22 cellular contexts compared by ENCODE assay signal in the genomic region with DNA sequence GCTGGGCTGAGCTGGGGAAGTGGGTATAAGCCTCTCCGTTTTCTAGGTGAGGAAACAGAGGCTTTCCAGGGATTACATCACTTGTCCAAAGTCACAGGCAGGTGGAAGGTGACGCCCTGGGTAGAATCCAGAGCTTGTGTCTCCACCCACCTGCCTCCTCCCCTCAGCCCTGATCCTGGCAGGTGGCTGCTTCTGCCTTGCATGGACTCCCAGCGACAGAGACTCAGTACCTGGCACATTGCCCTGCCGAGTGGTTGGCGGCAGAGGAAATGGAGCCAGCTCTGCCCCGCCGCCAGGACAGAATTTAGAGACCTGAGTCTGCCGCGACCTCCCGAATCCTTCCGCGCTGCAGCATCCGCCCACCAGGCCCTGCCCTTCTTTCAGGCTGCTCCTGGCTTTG. TPM values are rescaled to one million over a fixed set of nuclear protein-coding genes. Genes with fewer than 3 reads are reported as not detected.
DNase-seq lines count a peak whose midpoint lies in the region; ATAC-seq and TF ChIP-seq lines count a peak whose summit lies in the region.
"Had no signal": no experiment of that assay in that cellular context is flagged by ENCODE, and none has a peak within 500 bp of the region (broad histone marks: within the 10 kb centered on the region; RNA-seq: fewer than 3 reads in every experiment).

No MANE protein-coding gene starts in this region.

- no peak for TF ChIP-seq POLR2A in spleen (IDR thresholded peaks at IDR 0.05)

- H3K4me3 Mint-ChIP-seq in MCF 10A (ENCODE audit: unreplicated experiment) (no peak overlapping the region), WTC11 (no peak overlapping the region)
- H3K4me3 Mint-ChIP-seq: activated CD8-positive, alpha-beta T cell treated with anti-CD3 and anti-CD28 coated beads, Interleukin-2, amount 10 ng/mL, durations not matched to agents 7 days and 5 days; activated naive CD8-positive, alpha-beta T cell treated with anti-CD3 and anti-CD28 coated beads, Interleukin-2, amount 10 ng/mL, durations not matched to agents 7 days and 5 days; activated T-helper 1 cell treated with anti-CD3 and anti-CD28 coated beads, Interleukin-12 subunit alpha, Interleukin-12 subunit beta, Interleukin-2, Interleukin-4 antibody, amounts not matched to agents 30 ng/mL and 10 ng/mL and 1 ng/mL, durations not matched to agents 14 hours and 24 hours and 36 hours; GM23338; neural crest cell had no signal

- POLR2A ChIA-PET in MCF 10A (lab: Yijun Ruan, JAX) = interaction anchor here (0.6 to 1.1 kb wide), 2 partner anchors 16 to 283 kb away, joined by 3 to 4 read pairs; no protein-coding TSS in a partner anchor
- POLR2A ChIA-PET in WTC11 (lab: Charles Lee) = no interaction called here

- H3K9me3 ChIP-seq in mammary epithelial cell (replicated peaks; ENCODE audit: insufficient read depth, low read length) (no peaks in the 10 kb centered on the region), spleen (no peaks in the 10 kb centered on the region)
- H3K9me3 ChIP-seq: heart left ventricle, stomach, vagina had no signal

- dilution Hi-C loops in mammary epithelial cell (cut with HindIII; ENCODE audit: low sequenced_read_pairs) = no loop called here

- CTCF ChIA-PET in MCF 10A (lab: Yijun Ruan, JAX) (interaction anchor here (1.0 to 5.8 kb wide), 3 partner anchors 231 to 573 kb away, joined by 3 to 76 read pairs (median 34); no protein-coding TSS in a partner anchor), mammary epithelial cell (lab: Charles Lee; ENCODE audit: low non-redundant PET) (no interaction called here), WTC11 (lab: Charles Lee) (interaction anchor here (0.7 to 5.5 kb wide), 11 partner anchors 36 to 538 kb away, joined by 3 to 52 read pairs (median 3); no protein-coding TSS in a partner anchor)

- H3K27ac ChIP-seq in mammary epithelial cell (ENCODE audit: insufficient read depth, low read depth, low read length) (no peak overlapping the region), spleen (no peak overlapping the region)
- H3K27ac ChIP-seq: heart left ventricle, stomach, vagina had no signal

- in situ Hi-C loops in mammary epithelial cell (cut with MboI; ENCODE audit: low sequenced_read_pairs in 2 of 2) = loop anchor here in 1 of 2 donors (25.0 kb wide), 2 partner anchors 241 to 566 kb away; a partner anchor contains a TSS

- no peaks in the 10 kb centered on the region for H3K27me3 ChIP-seq in mammary epithelial cell (ENCODE audit: insufficient read depth, low read length)
- H3K27me3 ChIP-seq in spleen (replicated peaks in 1 of 7) = peaks cover 0 to 10% (median 0%) of the 10 kb centered on the region in 7 donors
- H3K27me3 ChIP-seq: vagina had no signal

- no peak overlapping the region for H2AFZ ChIP-seq in mammary epithelial cell (ENCODE audit: low read depth, low read length)
- H2AFZ ChIP-seq: GM23338 had no signal

- 75% methylated on average over 11 of the region's 13 CpGs for WGBS in mammary epithelial cell (ENCODE audit: low coverage, missing lambda C conversion rate)
- 59 to 93% (median 73%) methylated on average over 12 to 13 of the region's 13 CpGs for WGBS in spleen, 5 donors

- DNase-seq in MCF 10A (ENCODE audit: unreplicated experiment) (peak; percentile 11), mammary epithelial cell (no peak), NCI-H2171 treated with DMSO at 0.1 percent for 48 hours (lab: John Stamatoyannopoulos, UW) (peak; percentile 83), WTC11 (ENCODE audit: low spot score) (no peak), spleen (no peak), posterior vena cava (ENCODE audit: low spot score) (no peak), T-helper 1 cell (no peak), left cardiac atrium (no peak)
- DNase-seq: activated CD8-positive, alpha-beta T cell treated with anti-CD3 and anti-CD28 coated beads, Interleukin-2, amount 10 ng/mL, durations not matched to agents 7 days and 5 days; activated naive CD8-positive, alpha-beta T cell treated with anti-CD3 and anti-CD28 coated beads, Interleukin-2, amount 10 ng/mL, durations not matched to agents 7 days and 5 days; effector CD4-positive, alpha-beta T cell; heart left ventricle; KG1; NCI-H187 treated with DMSO at 0.1 percent for 48 hours; stomach had no signal

- no peaks in the 10 kb centered on the region for H3K36me3 ChIP-seq in mammary epithelial cell (ENCODE audit: insufficient read depth, low read length)
- H3K36me3 ChIP-seq in spleen = no peaks in the 10 kb centered on the region
- H3K36me3 ChIP-seq: heart left ventricle, stomach, vagina had no signal

- peaks cover 20% of the 10 kb centered on the region for H3K4me1 Mint-ChIP-seq in MCF 10A (ENCODE audit: insufficient read depth, unreplicated experiment)
- H3K4me1 Mint-ChIP-seq in WTC11 = peaks cover 9% of the 10 kb centered on the region; the same call in 1 of the 2 replicates
- H3K4me1 Mint-ChIP-seq: activated naive CD8-positive, alpha-beta T cell treated with anti-CD3 and anti-CD28 coated beads, Interleukin-2, amount 10 ng/mL, durations not matched to agents 7 days and 5 days had no signal

- no peaks in the 10 kb centered on the region for H4K20me1 ChIP-seq in mammary epithelial cell (ENCODE audit: insufficient read depth, low read length)

- H3K27me3 Mint-ChIP-seq in MCF 10A (ENCODE audit: insufficient read depth, unreplicated experiment) (no peaks in the 10 kb centered on the region), WTC11 (ENCODE audit: low read depth) (no peaks in the 10 kb centered on the region; the same call in 1 of the 2 replicates)
- H3K27me3 Mint-ChIP-seq: activated naive CD8-positive, alpha-beta T cell treated with anti-CD3 and anti-CD28 coated beads, Interleukin-2, amount 10 ng/mL, durations not matched to agents 7 days and 5 days had no signal

- H3K4me2 ChIP-seq in mammary epithelial cell (ENCODE audit: insufficient read depth, low read depth, low read length) = no peak overlapping the region
- H3K4me2 ChIP-seq: GM23338 had no signal

- H3K27ac Mint-ChIP-seq in MCF 10A (ENCODE audit: low read depth, unreplicated experiment) (no peak overlapping the region), WTC11 (no peak overlapping the region)
- H3K27ac Mint-ChIP-seq: activated CD8-positive, alpha-beta T cell treated with anti-CD3 and anti-CD28 coated beads, Interleukin-2, amount 10 ng/mL, durations not matched to agents 7 days and 5 days; activated naive CD8-positive, alpha-beta T cell treated with anti-CD3 and anti-CD28 coated beads, Interleukin-2, amount 10 ng/mL, durations not matched to agents 7 days and 5 days; activated T-helper 1 cell treated with anti-CD3 and anti-CD28 coated beads, Interleukin-12 subunit alpha, Interleukin-12 subunit beta, Interleukin-2, Interleukin-4 antibody, amounts not matched to agents 30 ng/mL and 10 ng/mL and 1 ng/mL, durations not matched to agents 14 hours and 24 hours and 36 hours; GM23338 had no signal

- no peaks in the 10 kb centered on the region for H3K36me3 Mint-ChIP-seq in MCF 10A (ENCODE audit: insufficient read depth, unreplicated experiment)
- no peaks in the 10 kb centered on the region for H3K36me3 Mint-ChIP-seq in WTC11
- H3K36me3 Mint-ChIP-seq: activated naive CD8-positive, alpha-beta T cell treated with anti-CD3 and anti-CD28 coated beads, Interleukin-2, amount 10 ng/mL, durations not matched to agents 7 days and 5 days had no signal

- H3K79me2 ChIP-seq in mammary epithelial cell (ENCODE audit: insufficient read depth, low read length) = no peaks in the 10 kb centered on the region

- H3K4me1 ChIP-seq in mammary epithelial cell (ENCODE audit: insufficient read depth, low read length) = peaks cover 16% of the 10 kb centered on the region
- peaks cover 0 to 20% (median 4%) of the 10 kb centered on the region in 6 donors for H3K4me1 ChIP-seq in spleen
- H3K4me1 ChIP-seq: vagina had no signal

- intact Hi-C loops in MCF 10A (cut with micrococcal nuclease) (no loop called here), mammary epithelial cell (cut with micrococcal nuclease) (no loop called here), spleen (cut with DNase I; ENCODE audit: low total_unique reads) (no loop called here), posterior vena cava (cut with DNase I) (loop anchor here in 1 of 2 donors (5.0 kb wide), 1 partner anchor 231 kb away; no protein-coding TSS in a partner anchor), left cardiac atrium (cut with DNase I) (loop anchor here in 1 of 2 donors (10.0 kb wide), 1 partner anchor 563 kb away; a partner anchor contains a TSS)

- ATAC-seq in WTC11 (no peak), left cardiac atrium (no peak)
- ATAC-seq: activated CD8-positive, alpha-beta T cell treated with anti-CD3 and anti-CD28 coated beads, Interleukin-2, amount 10 ng/mL, durations not matched to agents 7 days and 5 days; GM12878; GM23338; heart left ventricle had no signal

- BruUV-seq in MCF 10A (replicated peaks; lab: Mats Ljungman, UMichigan) (no TSS peak), mammary epithelial cell (replicated peaks; lab: Mats Ljungman, UMichigan) (no TSS peak)

- no peak overlapping the region for H3K9ac ChIP-seq in mammary epithelial cell (ENCODE audit: insufficient read depth, low read length)

- H3K4me3 ChIP-seq in mammary epithelial cell (replicated peaks in 1 of 3; ENCODE audit: insufficient read depth in 1 of 3, low read depth in 2 of 3, low read length in 3 of 3) = no peak overlapping the region
- H3K4me3 ChIP-seq in spleen = no peak overlapping the region
- H3K4me3 ChIP-seq: GM12878, GM23338, heart left ventricle, stomach, vagina had no signal

- TF ChIP-seq CTCF in MCF 10A (IDR thresholded peaks at IDR 0.05; ENCODE audit: unreplicated experiment) (no peak), mammary epithelial cell (conservative IDR thresholded peaks at IDR 0.05 in 1 of 2, IDR thresholded peaks at IDR 0.05 in 1 of 2; ENCODE audit: extremely low read depth in 1 of 2, insufficient read depth in 1 of 2, low read depth in 1 of 2, low read length in 2 of 2) (no peak), WTC11 (IDR thresholded peaks at IDR 0.05) (no peak), spleen (IDR thresholded peaks at IDR 0.05 in 8 of 11, conservative IDR thresholded peaks at IDR 0.05 in 3 of 11) (no peak)

- H3K9me3 Mint-ChIP-seq in MCF 10A (ENCODE audit: unreplicated experiment) (no peaks in the 10 kb centered on the region), WTC11 (peaks cover 7% of the 10 kb centered on the region; the same call in 1 of the 2 replicates)
- H3K9me3 Mint-ChIP-seq: activated naive CD8-positive, alpha-beta T cell treated with anti-CD3 and anti-CD28 coated beads, Interleukin-2, amount 10 ng/mL, durations not matched to agents 7 days and 5 days; activated T-helper 1 cell treated with anti-CD3 and anti-CD28 coated beads, Interleukin-12 subunit alpha, Interleukin-12 subunit beta, Interleukin-2, Interleukin-4 antibody, amounts not matched to agents 30 ng/mL and 10 ng/mL and 1 ng/mL, durations not matched to agents 14 hours and 24 hours and 36 hours; GM23338; neural crest cell had no signal

RNA-seq across cellular contexts. Expression of a gene that starts 2.1 kb away (rescaled TPM):
- total RNA-seq in MCF 10A (2022) = not detected in 2 replicates
- total RNA-seq in mammary epithelial cell = not detected
- not detected for polyA plus RNA-seq in mammary epithelial cell
- polyA minus RNA-seq in mammary epithelial cell = not detected
- total RNA-seq in WTC11 (2021) = not detected in 3 replicates
- total RNA-seq in spleen = not detected
- polyA plus RNA-seq in spleen = not detected
- total RNA-seq in posterior vena cava = not detected
- total RNA-seq in left cardiac atrium = not detected
- total RNA-seq: activated CD8-positive, alpha-beta T cell treated with anti-CD3 and anti-CD28 coated beads, Interleukin-2, amount 10 ng/mL, durations not matched to agents 7 days and 5 days; activated naive CD8-positive, alpha-beta T cell treated with anti-CD3 and anti-CD28 coated beads, Interleukin-2, amount 10 ng/mL, durations not matched to agents 7 days and 5 days; activated T-helper 1 cell treated with anti-CD3 and anti-CD28 coated beads, Interleukin-12 subunit alpha, Interleukin-12 subunit beta, Interleukin-2, Interleukin-4 antibody, amounts not matched to agents 30 ng/mL and 10 ng/mL and 1 ng/mL, durations not matched to agents 14 hours and 24 hours and 36 hours; bronchial epithelial cell; GM12878; GM23338; heart left ventricle; neural crest cell; OCI-LY7; stomach; vagina had no signal
- polyA plus RNA-seq: GM12878, GM23338, heart left ventricle, stomach had no signal

RNA-seq across cellular contexts. Expression of a gene that starts 39.1 kb away (rescaled TPM):
- 11.6 and 12.0 TPM in 2 replicates for total RNA-seq in MCF 10A (2022)
- 10 to 100 TPM in 1 of 2 donors, 1 to 10 TPM in 1; 3.3 to 11.5 TPM for total RNA-seq in mammary epithelial cell
- polyA plus RNA-seq in mammary epithelial cell = 2.2 TPM
- 0.62 TPM for polyA minus RNA-seq in mammary epithelial cell
- 16.1 to 19.4 TPM (median 16.4 TPM) in 3 replicates for total RNA-seq in WTC11 (2021)
- 10 to 100 TPM in 3 of 7 donors, 1 to 10 TPM in 4; 5.1 to 14.0 (median 8.4) TPM for total RNA-seq in spleen
- polyA plus RNA-seq in spleen = 1 to 10 TPM; 1.5 to 2.8 (median 2.8) TPM
- total RNA-seq in posterior vena cava = 1 to 10 TPM; 8.1 to 9.4 TPM
- 1 to 10 TPM; 4.6 to 6.9 TPM for total RNA-seq in left cardiac atrium

RNA-seq across cellular contexts. Expression of a gene that starts 58.1 kb away (rescaled TPM):
- total RNA-seq in MCF 10A (2022) (not detected in 2 replicates), mammary epithelial cell (not detected), WTC11 (2021) (1.2 to 2.6 TPM (median 1.9 TPM) in 3 replicates), spleen (1 to 10 TPM in 2 of 7 donors, not detected in 5; 1.6 to 1.9 TPM), posterior vena cava (1,000 to 10,000 TPM in 1 of 2 donors, 100 to 1,000 TPM in 1; 310 to 2,023 TPM), left cardiac atrium (1,000 to 10,000 TPM in 1 of 2 donors, 100 to 1,000 TPM in 1; 376 to 1,124 TPM)
- polyA plus RNA-seq in mammary epithelial cell (0.10 TPM), spleen (10 to 100 TPM in 1 of 3 donors, 1 to 10 TPM in 1, under 1 TPM in 1; 0.26 to 17.8 (median 4.3) TPM)
- polyA minus RNA-seq in mammary epithelial cell = not detected
- total RNA-seq: activated CD8-positive, alpha-beta T cell treated with anti-CD3 and anti-CD28 coated beads, Interleukin-2, amount 10 ng/mL, durations not matched to agents 7 days and 5 days; activated naive CD8-positive, alpha-beta T cell treated with anti-CD3 and anti-CD28 coated beads, Interleukin-2, amount 10 ng/mL, durations not matched to agents 7 days and 5 days; activated T-helper 1 cell treated with anti-CD3 and anti-CD28 coated beads, Interleukin-12 subunit alpha, Interleukin-12 subunit beta, Interleukin-2, Interleukin-4 antibody, amounts not matched to agents 30 ng/mL and 10 ng/mL and 1 ng/mL, durations not matched to agents 14 hours and 24 hours and 36 hours; bronchial epithelial cell; GM23338; neural crest cell; OCI-LY7 had no signal
- polyA plus RNA-seq: GM12878 had no signal

Comparison
In these comparisons a context has a peak if more than half of its experiments do, and no peak if none do; other contexts are left out.
1. DNase-seq: peak in MCF 10A (single experiment) and NCI-H2171 treated with DMSO at 0.1 percent for 48 hours (single experiment); none in mammary epithelial cell (single experiment), WTC11 (single experiment), spleen (single experiment), posterior vena cava (single experiment), T-helper 1 cell (0 of 5) and left cardiac atrium (single experiment).
2. RNA of a gene that starts 58.1 kb away (total RNA-seq): 310 to 2,023 TPM in posterior vena cava and 376 to 1,124 TPM in left cardiac atrium; 1.2 to 2.6 TPM in WTC11, 1.6 to 1.9 TPM in spleen, not detected in MCF 10A and not detected in mammary epithelial cell; every median in the first group is over 10 times any median in the second.